In genomic region chr7:42511027-42511426, GRCh38 we compare ENCODE assay signal across 9 cellular contexts.
"Had no signal": no experiment of that assay in that cellular context is flagged by ENCODE, and none has a peak within 500 bp of the region (broad histone marks: within the 10 kb centered on the region; RNA-seq: fewer than 3 reads in every experiment).

No MANE protein-coding gene starts in this region.

- H3K27ac ChIP-seq: adrenal gland, parathyroid adenoma, skin epidermis, thyroid gland had no signal

- H3K4me3 ChIP-seq: adrenal gland, skin epidermis, thyroid gland had no signal

- H3K27me3 ChIP-seq: adrenal gland, thyroid gland had no signal

- H3K4me1 ChIP-seq: adrenal gland, parathyroid adenoma, thyroid gland had no signal

- H3K79me2 ChIP-seq: parathyroid adenoma had no signal

- H3K36me3 ChIP-seq: adrenal gland, thyroid gland had no signal

- H3K9me3 ChIP-seq: adrenal gland, thyroid gland had no signal

- DNase-seq: activated CD4-positive, alpha-beta T cell treated with anti-CD3 and anti-CD28 coated beads for 48 hours; activated naive CD4-positive, alpha-beta T cell treated with anti-CD3 and anti-CD28 coated beads, Interleukin-2, amount 10 ng/mL, durations not matched to agents 7 days and 5 days; adrenal gland; cerebellar nuclear complex; endodermal cell; naive B cell; thyroid gland had no signal

- H3K9ac ChIP-seq: parathyroid adenoma had no signal

- H2AFZ ChIP-seq: parathyroid adenoma had no signal
